In genomic region chr19:49127674-49128544, GRCh38 we compare ENCODE assay signal across 1 cellular context.
TF ChIP-seq lines count a peak whose summit lies in the region.

No MANE protein-coding gene starts in this region.

TF ChIP-seq in H1, 55 proteins besides CTCF, POLR2A, EP300 and RAD21:
- TF ChIP-seq BCL11A (IDR thresholded peaks at IDR 0.05; ENCODE audit: low read depth in 2 of 2, low read length in 2 of 2) = no peak
- no peak for TF ChIP-seq RFX5 (IDR thresholded peaks at IDR 0.05; ENCODE audit: borderline replicate concordance, low read depth, low read length)
- TF ChIP-seq YY1 (IDR thresholded peaks at IDR 0.05; ENCODE audit: low read depth, low read length) = peak; percentile 86
- no peak for TF ChIP-seq CEBPB (IDR thresholded peaks at IDR 0.05; ENCODE audit: low read depth, low read length)
- TF ChIP-seq CBX5 (IDR thresholded peaks at IDR 0.05; ENCODE audit: low read depth, low read length) = no peak
- TF ChIP-seq SIRT6 (IDR thresholded peaks at IDR 0.05; ENCODE audit: low read length) = no peak
- no peak for TF ChIP-seq SIX5 (IDR thresholded peaks at IDR 0.05; ENCODE audit: low read depth, low read length)
- TF ChIP-seq SRF (IDR thresholded peaks at IDR 0.05; ENCODE audit: low read depth, low read length) = no peak
- no peak for TF ChIP-seq POU5F1 (IDR thresholded peaks at IDR 0.05; ENCODE audit: low read depth, low read length)
- TF ChIP-seq CBX8 (IDR thresholded peaks at IDR 0.05; ENCODE audit: borderline replicate concordance, low read depth, low read length) = no peak
- TF ChIP-seq SP4 (IDR thresholded peaks at IDR 0.05; ENCODE audit: low read length) = peak; percentile 89; the same call in 1 of the 2 replicates
- TF ChIP-seq ASH2L (IDR thresholded peaks at IDR 0.05; ENCODE audit: low read length) = peak; percentile 67
- TF ChIP-seq FOSL1 (IDR thresholded peaks at IDR 0.05; ENCODE audit: insufficient read depth, low read depth, low read length) = no peak
- TF ChIP-seq KDM5A (IDR thresholded peaks at IDR 0.05; ENCODE audit: low read length) = no peak
- TF ChIP-seq NANOG (IDR thresholded peaks at IDR 0.05; ENCODE audit: insufficient read depth, low read depth, low read length, poor library complexity, severe bottlenecking) = no peak
- TF ChIP-seq TBP (IDR thresholded peaks at IDR 0.05; ENCODE audit: low read depth, low read length) = 0 out of 2 replicates have a peak, but pooled peaks have one; percentile 8
- TF ChIP-seq SUZ12 (IDR thresholded peaks at IDR 0.05; ENCODE audit: low read length) = no peak
- TF ChIP-seq BRCA1 (IDR thresholded peaks at IDR 0.05; ENCODE audit: low read depth, low read length) = no peak
- peak; percentile 72 for TF ChIP-seq TAF1 (IDR thresholded peaks at IDR 0.05; ENCODE audit: low read depth, low read length)
- no peak; the same call in 1 of the 2 replicates for TF ChIP-seq KDM1A (IDR thresholded peaks at IDR 0.05; ENCODE audit: borderline replicate concordance, low read length)
- no peak for TF ChIP-seq TEAD4 (IDR thresholded peaks at IDR 0.05; ENCODE audit: low read depth, low read length)
- TF ChIP-seq TCF12 (IDR thresholded peaks at IDR 0.05; ENCODE audit: low read depth, low read length) = no peak
- TF ChIP-seq MAX (IDR thresholded peaks at IDR 0.05) = peak; percentile 98
- TF ChIP-seq HDAC6 (IDR thresholded peaks at IDR 0.05; ENCODE audit: low read depth, low read length) = no peak
- no peak for TF ChIP-seq CHD7 (IDR thresholded peaks at IDR 0.05; ENCODE audit: insufficient replicate concordance, low read length)
- TF ChIP-seq CTBP2 (IDR thresholded peaks at IDR 0.05; ENCODE audit: borderline replicate concordance, insufficient read depth, insufficient read length, low read length) = no peak
- no peak for TF ChIP-seq ATF3 (IDR thresholded peaks at IDR 0.05; ENCODE audit: insufficient read depth, low read depth, low read length)
- no peak for TF ChIP-seq JUN (IDR thresholded peaks at IDR 0.05; ENCODE audit: low read depth, low read length)
- no peak for TF ChIP-seq GTF2F1 (IDR thresholded peaks at IDR 0.05; ENCODE audit: borderline replicate concordance, low read depth, low read length)
- TF ChIP-seq JUND (IDR thresholded peaks at IDR 0.05; ENCODE audit: low read length) = no peak
- no peak for TF ChIP-seq CHD2 (IDR thresholded peaks at IDR 0.05; ENCODE audit: low read length)
- TF ChIP-seq SIN3A (conservative IDR thresholded peaks at IDR 0.05 in 1 of 2, IDR thresholded peaks at IDR 0.05 in 1 of 2; ENCODE audit: low read depth in 1 of 2, low read length in 2 of 2) = peak in 1 of 2 experiments; percentile 77; a peak in 2 of 4 replicates
- no peak for TF ChIP-seq RBBP5 (IDR thresholded peaks at IDR 0.05; ENCODE audit: borderline replicate concordance, low read depth, low read length)
- TF ChIP-seq KDM4A (IDR thresholded peaks at IDR 0.05; ENCODE audit: low read depth, low read length, severe bottlenecking) = peak; percentile 65
- peak; percentile 39 for TF ChIP-seq TAF7 (optimal IDR thresholded peaks at IDR 0.05; ENCODE audit: borderline replicate concordance, low read depth, low read length)
- no peak for TF ChIP-seq CHD1 (IDR thresholded peaks at IDR 0.05; ENCODE audit: low read depth, low read length)
- no peak for TF ChIP-seq EZH2 (IDR thresholded peaks at IDR 0.05; ENCODE audit: low read depth, low read length, severe bottlenecking)
- TF ChIP-seq SP1 (IDR thresholded peaks at IDR 0.05; ENCODE audit: low read depth, low read length) = peak; percentile 61; the same call in 1 of the 2 replicates
- no peak for TF ChIP-seq SAP30 (IDR thresholded peaks at IDR 0.05; ENCODE audit: insufficient read depth, insufficient replicate concordance, low read length)
- no peak for TF ChIP-seq ZNF274 (IDR thresholded peaks at IDR 0.05; ENCODE audit: borderline replicate concordance, extremely low read depth, low read length)
- no peak for TF ChIP-seq GABPA (IDR thresholded peaks at IDR 0.05; ENCODE audit: borderline replicate concordance, insufficient read depth, low read length)
- peak; percentile 47; the same call in 1 of the 2 replicates for TF ChIP-seq BACH1 (IDR thresholded peaks at IDR 0.05; ENCODE audit: low read length)
- no peak for TF ChIP-seq EGR1 (IDR thresholded peaks at IDR 0.05; ENCODE audit: borderline replicate concordance, low read depth, low read length)
- TF ChIP-seq RXRA (IDR thresholded peaks at IDR 0.05; ENCODE audit: insufficient read depth, low read depth, low read length) = no peak
- TF ChIP-seq HDAC2 (IDR thresholded peaks at IDR 0.05; ENCODE audit: borderline replicate concordance in 1 of 2, low read depth in 2 of 2, low read length in 2 of 2) = no peak
- TF ChIP-seq RNF2 (IDR thresholded peaks at IDR 0.05; ENCODE audit: borderline replicate concordance, low read depth, low read length, missing control alignments, poor library complexity, severe bottlenecking) = no peak
- TF ChIP-seq ATF2 (IDR thresholded peaks at IDR 0.05; ENCODE audit: low read length) = no peak
- no peak for TF ChIP-seq CREB1 (IDR thresholded peaks at IDR 0.05)
- no peak for TF ChIP-seq USF2 (IDR thresholded peaks at IDR 0.05; ENCODE audit: low read length)
- no peak for TF ChIP-seq SP2 (IDR thresholded peaks at IDR 0.05; ENCODE audit: low read length)
- TF ChIP-seq MAFK (IDR thresholded peaks at IDR 0.05; ENCODE audit: low read depth, low read length) = no peak
- peak; percentile 71 for TF ChIP-seq POLR2AphosphoS5 (IDR thresholded peaks at IDR 0.05; ENCODE audit: low read depth, low read length)
- TF ChIP-seq E2F6 (IDR thresholded peaks at IDR 0.05) = peak; percentile 97
- TF ChIP-seq NRF1 (IDR thresholded peaks at IDR 0.05; ENCODE audit: low read depth, low read length) = peak; percentile 74
- peak; percentile 76; the same call in 1 of the 2 replicates for TF ChIP-seq PHF8 (conservative IDR thresholded peaks at IDR 0.05; ENCODE audit: low read depth, low read length)
